33 cellular contexts compared by ENCODE assay signal in the genomic region with DNA sequence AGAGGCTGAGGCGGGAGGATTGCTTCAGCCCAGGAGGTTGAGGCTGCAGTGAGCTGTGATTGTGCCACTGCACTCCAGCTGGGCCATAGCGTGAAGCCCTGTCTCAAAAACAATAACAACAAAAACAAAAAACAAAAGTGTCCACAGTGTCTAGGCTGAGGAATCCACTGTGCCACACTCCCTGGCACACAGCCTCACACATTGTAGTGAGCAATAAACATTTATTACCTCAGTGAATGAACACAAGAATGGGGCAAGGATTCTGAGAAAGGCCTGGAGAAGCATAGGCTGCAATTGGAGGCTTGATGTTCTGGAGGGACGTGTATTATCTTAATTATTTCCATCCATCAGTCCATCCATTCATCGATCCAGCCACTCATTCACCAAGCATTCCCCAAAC.
"Had no signal": no experiment of that assay in that cellular context is flagged by ENCODE, and none has a peak within 500 bp of the region (broad histone marks: within the 10 kb centered on the region; RNA-seq: fewer than 3 reads in every experiment).

No MANE protein-coding gene starts in this region.

- H3K4me1 ChIP-seq: adrenal gland had no signal

- H3K27ac ChIP-seq: adrenal gland, cardiac muscle cell, VCaP had no signal

- FAIRE-seq: bronchial epithelial cell, TTC549 had no signal

- H3K36me3 ChIP-seq: adrenal gland, cardiac muscle cell had no signal

- H3K9me3 ChIP-seq: adrenal gland had no signal

- H3K4me3 ChIP-seq: adrenal gland, cardiac muscle cell had no signal

- ATAC-seq: activated CD8-positive, alpha-beta T cell treated with anti-CD3 and anti-CD28 coated beads for 36 hours; activated naive CD4-positive, alpha-beta T cell treated with anti-CD3 and anti-CD28 coated beads, Interleukin-2, amount 50 U/mL, for 72 hours; activated T-cell treated with anti-CD3 and anti-CD28 coated beads, Interleukin-2, amount 50 U/mL, for 4 hours; activated T-cell treated with anti-CD3 and anti-CD28 coated beads, Interleukin-2, amount 50 U/mL, for 72 hours; activated T-helper 17 cell treated with anti-CD3 and anti-CD28 coated beads, Interleukin-2, amount 50 U/mL, for 72 hours had no signal

- DNase-seq: activated B cell treated with CpG ODN at 0.5 μM for 24 hours; activated CD4-positive, alpha-beta memory T cell treated with anti-CD3 and anti-CD28 coated beads for 36 hours; activated CD4-positive, alpha-beta T cell treated with anti-CD3 and anti-CD28 coated beads for 4 hours; activated CD4-positive, alpha-beta T cell treated with anti-CD3 and anti-CD28 coated beads, Interleukin-2, amount 10 ng/mL, durations not matched to agents 24 days and 14 days; activated CD4-positive, alpha-beta T cell treated with anti-CD3 and anti-CD28 coated beads, Interleukin-2, amount 50 U/mL, for 1 hour; activated CD4-positive, alpha-beta T cell treated with anti-CD3 and anti-CD28 coated beads, Interleukin-2, amount 50 U/mL, for 4 hours; activated CD4-positive, CD25-positive, alpha-beta regulatory T cell treated with anti-CD3 and anti-CD28 coated beads, Interleukin-2, amount 50 U/mL, for 72 hours; activated CD8-positive, alpha-beta memory T cell treated with anti-CD3 and anti-CD28 coated beads, Interleukin-2, amount 50 U/mL, for 4 hours; activated CD8-positive, alpha-beta T cell treated with anti-CD3 and anti-CD28 coated beads for 36 hours; activated effector memory CD4-positive, alpha-beta T cell treated with anti-CD3 and anti-CD28 coated beads, Interleukin-2, amount 50 U/mL, for 16 hours; activated gamma-delta T cell treated with Interleukin-2 at 50 U/mL for 16 hours; activated naive CD4-positive, alpha-beta T cell; activated naive CD4-positive, alpha-beta T cell treated with anti-CD3 and anti-CD28 coated beads for 36 hours; activated naive CD4-positive, alpha-beta T cell treated with anti-CD3 and anti-CD28 coated beads, Interleukin-2, amount 50 U/mL, for 16 hours; activated naive CD8-positive, alpha-beta T cell treated with anti-CD3 and anti-CD28 coated beads for 36 hours; activated T-cell treated with anti-CD3 and anti-CD28 coated beads for 4 hours; activated T-cell treated with anti-CD3 and anti-CD28 coated beads, Interleukin-2, amount 50 U/mL, for 1 hour; activated T-cell treated with anti-CD3 and anti-CD28 coated beads, Interleukin-2, amount 50 U/mL, for 4 hours; activated T-cell treated with anti-CD3 and anti-CD28 coated beads, Interleukin-2, amount 50 U/mL, for 72 hours; adrenal gland; amniotic stem cell; aorta; caudate nucleus; cerebellar nuclear complex; T-helper 1 cell; T-helper 2 cell; T-helper 9 cell had no signal

- H3K27me3 ChIP-seq: adrenal gland, cardiac muscle cell had no signal
